1 cellular context compared by ENCODE assay signal in genomic region chr5:164498393-164498792, GRCh38.
TF ChIP-seq lines count a peak whose summit lies in the region.

No MANE protein-coding gene starts in this region.

TF ChIP-seq in H1, 55 proteins besides CTCF, POLR2A, EP300 and RAD21:
- TF ChIP-seq RXRA (IDR thresholded peaks at IDR 0.05; ENCODE audit: insufficient read depth, low read depth, low read length) = no peak
- TF ChIP-seq E2F6 (IDR thresholded peaks at IDR 0.05) = no peak
- TF ChIP-seq POU5F1 (IDR thresholded peaks at IDR 0.05; ENCODE audit: low read depth, low read length) = peak; percentile 74; the same call in 1 of the 2 replicates
- TF ChIP-seq HDAC2 (IDR thresholded peaks at IDR 0.05; ENCODE audit: borderline replicate concordance in 1 of 2, low read depth in 2 of 2, low read length in 2 of 2) = no peak
- TF ChIP-seq CHD7 (IDR thresholded peaks at IDR 0.05; ENCODE audit: insufficient replicate concordance, low read length) = peak; percentile 31
- peak; percentile 55 for TF ChIP-seq NANOG (IDR thresholded peaks at IDR 0.05; ENCODE audit: insufficient read depth, low read depth, low read length, poor library complexity, severe bottlenecking)
- TF ChIP-seq GABPA (IDR thresholded peaks at IDR 0.05; ENCODE audit: borderline replicate concordance, insufficient read depth, low read length) = no peak
- no peak for TF ChIP-seq TAF1 (IDR thresholded peaks at IDR 0.05; ENCODE audit: low read depth, low read length)
- 0 out of 2 replicates have a peak, but pooled peaks have one; percentile 10 for TF ChIP-seq SP1 (IDR thresholded peaks at IDR 0.05; ENCODE audit: low read depth, low read length)
